Comparison of ENCODE assay signal across 21 cellular contexts in the genomic region with DNA sequence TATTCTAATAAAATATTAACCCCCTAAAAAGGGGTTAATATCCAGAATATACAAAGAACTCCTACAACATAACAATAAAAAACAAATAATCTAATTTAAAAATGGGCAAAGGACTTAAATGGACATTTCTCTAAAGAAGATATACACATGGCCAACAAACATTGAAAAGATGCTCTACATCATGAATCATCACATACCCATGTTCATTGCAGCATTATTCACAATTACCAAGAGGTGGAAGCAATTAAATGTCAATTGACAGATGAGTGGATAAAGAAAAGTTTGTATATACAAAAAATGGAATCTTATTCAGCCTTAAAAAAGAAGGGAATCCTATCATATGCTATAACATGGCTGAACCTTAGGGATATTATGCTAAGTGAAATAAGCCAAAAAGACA.
"Had no signal": no experiment of that assay in that cellular context is flagged by ENCODE, and none has a peak within 500 bp of the region (broad histone marks: within the 10 kb centered on the region; RNA-seq: fewer than 3 reads in every experiment).

No MANE protein-coding gene starts in this region.

- H3K9me3 Mint-ChIP-seq: activated T-helper 2 cell treated with anti-CD3 and anti-CD28 coated beads, Interferon-gamma antibody, Interleukin-2, Interleukin-4, amounts not matched to agents 10 μg/mL and 5 μg/mL and 100 μg/mL, durations not matched to agents 14 hours and 24 hours and 36 hours; dendritic cell treated with granulocyte-macrophage colony-stimulating factor and Interleukin-4, amounts not matched to agents 40 ng/mL and 50 ng/mL, for 4 days; natural killer cell treated with Interleukin-12 subunit alpha and Interleukin-12 subunit beta and Interleukin-15 and Interleukin-18, amount 100 ng/mL, for 72 hours had no signal

- H3K27me3 Mint-ChIP-seq: activated CD8-positive, alpha-beta T cell treated with anti-CD3 and anti-CD28 coated beads for 36 hours; dendritic cell treated with granulocyte-macrophage colony-stimulating factor and Interleukin-4, amounts not matched to agents 40 ng/mL and 50 ng/mL, for 4 days; natural killer cell treated with Interleukin-12 subunit alpha and Interleukin-12 subunit beta and Interleukin-15 and Interleukin-18, amount 100 ng/mL, for 72 hours had no signal

- H3K4me3 ChIP-seq: breast epithelium, esophagus muscularis mucosa, lower lobe of right lung, stomach, vagina had no signal

- H3K27ac Mint-ChIP-seq: dendritic cell treated with granulocyte-macrophage colony-stimulating factor and Interleukin-4, amounts not matched to agents 40 ng/mL and 50 ng/mL, for 4 days; natural killer cell treated with Interleukin-12 subunit alpha and Interleukin-12 subunit beta and Interleukin-15 and Interleukin-18, amount 100 ng/mL, for 72 hours; stimulated activated effector memory CD8-positive, alpha-beta T cell treated with anti-CD3 and anti-CD28 coated beads, Interleukin-12 subunit alpha, Interleukin-12 subunit beta, amount 100 ng/mL, for 72 hours had no signal

- H3K4me3 Mint-ChIP-seq: activated CD8-positive, alpha-beta T cell treated with anti-CD3 and anti-CD28 coated beads for 36 hours; dendritic cell treated with granulocyte-macrophage colony-stimulating factor and Interleukin-4, amounts not matched to agents 40 ng/mL and 50 ng/mL, for 4 days; natural killer cell treated with Interleukin-12 subunit alpha and Interleukin-12 subunit beta and Interleukin-15 and Interleukin-18, amount 100 ng/mL, for 72 hours; stimulated activated effector memory CD8-positive, alpha-beta T cell treated with anti-CD3 and anti-CD28 coated beads, Interleukin-12 subunit alpha, Interleukin-12 subunit beta, amount 100 ng/mL, for 72 hours had no signal

- H3K36me3 Mint-ChIP-seq: natural killer cell treated with Interleukin-12 subunit alpha and Interleukin-12 subunit beta and Interleukin-15 and Interleukin-18, amount 100 ng/mL, for 72 hours had no signal

- ATAC-seq: activated CD8-positive, alpha-beta T cell treated with anti-CD3 and anti-CD28 coated beads for 36 hours; lower lobe of right lung; natural killer cell treated with Interleukin-12 subunit alpha and Interleukin-12 subunit beta and Interleukin-15 and Interleukin-18, amount 100 ng/mL, for 72 hours; sciatic nerve; stimulated activated effector memory CD8-positive, alpha-beta T cell treated with anti-CD3 and anti-CD28 coated beads, Interleukin-12 subunit alpha, Interleukin-12 subunit beta, amount 100 ng/mL, for 72 hours had no signal

- DNase-seq: activated CD4-positive, alpha-beta T cell treated with anti-CD3 and anti-CD28 coated beads for 48 hours; activated CD4-positive, CD25-positive, alpha-beta regulatory T cell; activated CD8-positive, alpha-beta T cell treated with anti-CD3 and anti-CD28 coated beads for 36 hours; activated naive CD4-positive, alpha-beta T cell treated with Interleukin-2 at 50 U/mL for 16 hours; activated T-cell treated with anti-CD3 and anti-CD28 coated beads, Interleukin-2, amount 50 U/mL, for 1 hour; effector CD8-positive, alpha-beta T cell; foreskin melanocyte; hypothalamus; lower lobe of right lung; stimulated activated CD4-positive, alpha-beta T cell treated with anti-CD3 and anti-CD28 coated beads, Interleukin-4, amount 100 ng/mL, for 24 hours; stomach; T-helper 9 cell; trophoblast cell had no signal
